In genomic region chr20:62644802-62645496, GRCh38 we compare ENCODE assay signal across 1 cellular context.
TF ChIP-seq lines count a peak whose summit lies in the region.

No MANE protein-coding gene starts in this region.

TF ChIP-seq in GM23338, 12 proteins besides CTCF, POLR2A, EP300 and RAD21:
- no peak for TF ChIP-seq ZNF462 (CRISPR knock-in tag; IDR thresholded peaks at IDR 0.05)
